In genomic region chr3:47874438-47874837, GRCh38 we compare ENCODE assay signal across 17 cellular contexts.
DNase-seq lines count a peak whose midpoint lies in the region; ATAC-seq lines count a peak whose summit lies in the region.
"Had no signal": no experiment of that assay in that cellular context is flagged by ENCODE, and none has a peak within 500 bp of the region (broad histone marks: within the 10 kb centered on the region; RNA-seq: fewer than 3 reads in every experiment).

No MANE protein-coding gene starts in this region.

- H3K9ac ChIP-seq in HUES48 (ENCODE audit: low read depth, low read length) (no peak overlapping the region), neuronal stem cell (ENCODE audit: low read depth, low read length, poor library complexity) (no peak overlapping the region)

- H3K9me3 Mint-ChIP-seq in activated naive CD4-positive, alpha-beta T cell treated with anti-CD3 and anti-CD28 coated beads, Interleukin-2, amount 50 U/mL, for 72 hours: no peaks in the 10 kb centered on the region
- H3K9me3 Mint-ChIP-seq: CD4-positive, alpha-beta T cell; H9 had no signal

- DNase-seq in left kidney (ENCODE audit: low read depth, low spot score): peak; percentile 33
- DNase-seq in neuronal stem cell (ENCODE audit: low spot score): no peak
- no peak for DNase-seq in activated naive CD4-positive, alpha-beta T cell treated with anti-CD3 and anti-CD28 coated beads, Interleukin-2, amount 50 U/mL, for 72 hours (ENCODE audit: low spot score in 2 of 2)
- DNase-seq in AML-193 (lab: John Stamatoyannopoulos, UW): no peak
- no peak for DNase-seq in MV-4-11 (lab: John Stamatoyannopoulos, UW)
- DNase-seq: ACHN; C1 segment of cervical spinal cord; Calu3; CD4-positive, alpha-beta T cell; DMS79; GOT3; H9 had no signal

- H2BK12ac ChIP-seq in neuronal stem cell (ENCODE audit: low read length): no peak overlapping the region

- H3K36me3 ChIP-seq in HUES48 (ENCODE audit: control insufficient read depth, insufficient read depth, low read length) (peaks cover 61% of the 10 kb centered on the region), ectodermal cell (ENCODE audit: control insufficient read depth, insufficient read depth, low read length) (peaks cover 20% of the 10 kb centered on the region), neuronal stem cell (replicated peaks in 1 of 2; ENCODE audit: control insufficient read depth in 2 of 2, insufficient read depth in 2 of 2, low read length in 2 of 2) (peaks cover 21 to 77% of the 10 kb centered on the region in 2 donors)

- no peak overlapping the region for H3K23ac ChIP-seq in neuronal stem cell (ENCODE audit: low read depth, low read length, poor library complexity)

- H3K18ac ChIP-seq in neuronal stem cell (ENCODE audit: low read length): no peak overlapping the region

- no peaks in the 10 kb centered on the region for H3K27me3 ChIP-seq in HUES48 (ENCODE audit: control insufficient read depth, insufficient read depth, low read length)
- H3K27me3 ChIP-seq in ectodermal cell (ENCODE audit: control insufficient read depth, insufficient read depth, low read length, poor library complexity, severe bottlenecking): no peaks in the 10 kb centered on the region
- no peaks in the 10 kb centered on the region for H3K27me3 ChIP-seq in neuronal stem cell (ENCODE audit: control insufficient read depth in 3 of 3, insufficient read depth in 3 of 3, low read depth in 1 of 3, low read length in 3 of 3)

- WGBS in ectodermal cell, 2 experiments: 82 to 100% methylated on average over 2 of the region's 2 CpGs
- no CpG with 5 or more reads among the region's 2 CpGs for WGBS in neuronal stem cell (ENCODE audit: extremely low coverage in 2 of 2, insufficient read length in 2 of 2, insufficient replicate concordance in 1 of 2), 2 donors

- H3K27ac ChIP-seq in HUES48 (ENCODE audit: low read depth, low read length): peak overlapping the region; percentile 61
- peak overlapping the region; percentile 70 for H3K27ac ChIP-seq in ectodermal cell (ENCODE audit: insufficient read depth, low read depth, low read length, poor library complexity, severe bottlenecking)
- H3K27ac ChIP-seq in neuronal stem cell (replicated peaks; ENCODE audit: low read length): peak overlapping the region; percentile 50

- H4K8ac ChIP-seq in neuronal stem cell (ENCODE audit: low read depth, low read length): no peak overlapping the region

- H2BK5ac ChIP-seq in neuronal stem cell (ENCODE audit: low read length): no peak overlapping the region

- no peak overlapping the region for H3K14ac ChIP-seq in neuronal stem cell (ENCODE audit: low read length)

- H4K91ac ChIP-seq in neuronal stem cell (ENCODE audit: low read depth, low read length, poor library complexity): no peak overlapping the region

- ATAC-seq in activated naive CD4-positive, alpha-beta T cell treated with anti-CD3 and anti-CD28 coated beads, Interleukin-2, amount 50 U/mL, for 72 hours: no peak
- ATAC-seq in GM21576 (IDR thresholded peaks at IDR 0.05; ENCODE audit: unreplicated experiment): no peak
- ATAC-seq: HepG2 had no signal

- peak overlapping the region in 1 of 2 donors; percentile 65 for H3K27ac Mint-ChIP-seq in activated naive CD4-positive, alpha-beta T cell treated with anti-CD3 and anti-CD28 coated beads, Interleukin-2, amount 50 U/mL, for 72 hours
- H3K27ac Mint-ChIP-seq: B cell; CD4-positive, alpha-beta T cell had no signal

- no peak overlapping the region for H2BK120ac ChIP-seq in neuronal stem cell (ENCODE audit: low read depth, low read length)

- no peak overlapping the region for H2AFZ ChIP-seq in neuronal stem cell (ENCODE audit: low read length)

- H3K4me2 ChIP-seq in neuronal stem cell (ENCODE audit: insufficient read depth, low read length, poor library complexity, severe bottlenecking): no peak overlapping the region

- H3K4me3 ChIP-seq in HUES48 (ENCODE audit: low read depth, low read length) (no peak overlapping the region), ectodermal cell (ENCODE audit: insufficient read depth, low read depth, low read length) (no peak overlapping the region), neuronal stem cell (ENCODE audit: low read length in 2 of 2) (no peak overlapping the region)

- no peak overlapping the region for H2BK15ac ChIP-seq in neuronal stem cell (ENCODE audit: low read length)

- H3K36me3 Mint-ChIP-seq in activated naive CD4-positive, alpha-beta T cell treated with anti-CD3 and anti-CD28 coated beads, Interleukin-2, amount 50 U/mL, for 72 hours: peaks cover 0 to 5% of the 10 kb centered on the region in 2 donors

- no peak overlapping the region for H2AK5ac ChIP-seq in neuronal stem cell (ENCODE audit: low read depth, low read length)

- H3K4me1 ChIP-seq in HUES48 (ENCODE audit: control insufficient read depth, insufficient read depth, low read length): 0 out of 2 replicates have a peak, but pooled peaks cover 6% of the 10 kb centered on the region
- H3K4me1 ChIP-seq in ectodermal cell (ENCODE audit: control insufficient read depth, insufficient read depth, low read length): peaks cover 18% of the 10 kb centered on the region
- peaks cover 0 to 7% of the 10 kb centered on the region in 2 donors for H3K4me1 ChIP-seq in neuronal stem cell (ENCODE audit: control insufficient read depth in 2 of 2, insufficient read depth in 1 of 2, low read depth in 1 of 2, low read length in 2 of 2)

- H3K9me3 ChIP-seq in HUES48 (ENCODE audit: control insufficient read depth, insufficient read depth, low read length): no peaks in the 10 kb centered on the region
- no peaks in the 10 kb centered on the region for H3K9me3 ChIP-seq in ectodermal cell (ENCODE audit: control insufficient read depth, low read length)
- no peaks in the 10 kb centered on the region for H3K9me3 ChIP-seq in neuronal stem cell (replicated peaks in 1 of 2; ENCODE audit: control insufficient read depth in 2 of 2, insufficient read depth in 1 of 2, low read depth in 1 of 2, low read length in 2 of 2)

- H3K79me1 ChIP-seq in neuronal stem cell (ENCODE audit: low read depth, low read length): no peaks in the 10 kb centered on the region

- H3K4ac ChIP-seq in neuronal stem cell (ENCODE audit: low read length): no peak overlapping the region
